In the genomic region with DNA sequence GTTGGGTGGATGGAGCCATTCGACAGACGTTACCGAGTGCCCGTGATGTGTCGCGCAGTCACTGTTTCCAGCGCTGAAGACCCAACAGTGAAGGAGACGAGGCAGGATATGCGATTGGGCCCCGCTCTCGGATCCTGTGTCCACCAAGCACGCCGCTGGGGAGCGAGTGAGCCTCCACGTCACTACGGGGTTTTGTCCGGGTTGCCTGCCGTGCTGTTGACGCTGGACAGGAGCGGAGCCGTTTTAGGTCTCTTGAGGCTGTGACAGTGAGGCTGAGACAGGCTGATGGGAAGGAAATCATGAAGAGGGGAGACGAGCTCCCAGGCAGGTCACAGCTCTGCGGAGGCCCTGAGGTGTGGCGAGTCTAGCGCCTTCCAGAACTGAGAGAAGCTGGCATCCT, we compare ENCODE assay signal across 26 cellular contexts.
"Had no signal": no experiment of that assay in that cellular context is flagged by ENCODE, and none has a peak within 500 bp of the region (broad histone marks: within the 10 kb centered on the region; RNA-seq: fewer than 3 reads in every experiment).

No MANE protein-coding gene starts in this region.

- H3K9me3 Mint-ChIP-seq: activated B cell treated with CpG ODN at 0.5 μM for 24 hours; activated T-cell treated with anti-CD3 and anti-CD28 coated beads, Interleukin-2, amount 50 U/mL, for 4 hours; activated T-helper 2 cell treated with anti-CD3 and anti-CD28 coated beads, Interferon-gamma antibody, Interleukin-2, Interleukin-4, amounts not matched to agents 10 μg/mL and 5 μg/mL and 100 μg/mL, durations not matched to agents 14 hours and 24 hours and 36 hours; T-helper 2 cell treated with Interferon-gamma antibody and Interleukin-4, amounts not matched to agents 5 μg/mL and 100 μg/mL, for 36 hours had no signal

- H3K36me3 Mint-ChIP-seq: activated naive CD8-positive, alpha-beta T cell had no signal

- H3K27ac Mint-ChIP-seq: activated B cell treated with CpG ODN at 0.5 μM for 24 hours; activated CD4-positive, alpha-beta T cell treated with anti-CD3 and anti-CD28 coated beads for 36 hours; activated naive CD8-positive, alpha-beta T cell; activated T-helper 2 cell treated with anti-CD3 and anti-CD28 coated beads, Interferon-gamma antibody, Interleukin-2, Interleukin-4, amounts not matched to agents 10 μg/mL and 5 μg/mL and 100 μg/mL, durations not matched to agents 14 hours and 24 hours and 36 hours; T-helper 2 cell treated with Interferon-gamma antibody and Interleukin-4, amounts not matched to agents 5 μg/mL and 100 μg/mL, for 36 hours had no signal

- FAIRE-seq: islet of Langerhans had no signal

- DNase-seq: activated B cell treated with CpG ODN at 0.5 μM for 24 hours; activated CD4-positive, alpha-beta T cell treated with anti-CD3 and anti-CD28 coated beads for 36 hours; activated CD4-positive, alpha-beta T cell treated with anti-CD3 and anti-CD28 coated beads, Interleukin-2, amount 50 U/mL, for 4 hours; activated CD8-positive, alpha-beta memory T cell treated with anti-CD3 and anti-CD28 coated beads, Interleukin-2, amount 50 U/mL, for 48 hours; activated naive CD4-positive, alpha-beta T cell; activated T-cell treated with anti-CD3 and anti-CD28 coated beads, Interleukin-2, amount 50 U/mL, for 4 hours; adrenal gland; cerebellar nuclear complex; cortex of kidney; head of caudate nucleus; left ventricle myocardium superior; mucosa of descending colon; ovary; psoas muscle; stimulated activated CD4-positive, alpha-beta T cell treated with anti-CD3 and anti-CD28 coated beads, Interleukin-12 subunit alpha, Interleukin-12 subunit beta, amount 100 ng/mL, for 4 hours; stimulated activated CD4-positive, alpha-beta T cell treated with anti-CD3 and anti-CD28 coated beads, Interleukin-4, amount 100 ng/mL, for 4 hours; stimulated activated naive CD8-positive, alpha-beta T cell treated with anti-CD3 and anti-CD28 coated beads, Interleukin-15, Interleukin-2, amounts not matched to agents 100 U/mL and 50 U/mL, for 24 hours; thyroid gland had no signal

- H3K4me1 ChIP-seq: ascending aorta, psoas muscle had no signal

- H3K27me3 ChIP-seq: adrenal gland, ascending aorta, gastroesophageal sphincter, ovary, right atrium auricular region, thyroid gland had no signal

- H3K4me1 Mint-ChIP-seq: activated B cell treated with CpG ODN at 0.5 μM for 24 hours; activated CD4-positive, alpha-beta T cell treated with anti-CD3 and anti-CD28 coated beads for 36 hours had no signal

- H3K27me3 Mint-ChIP-seq: activated B cell treated with CpG ODN at 0.5 μM for 24 hours; activated CD4-positive, alpha-beta T cell treated with anti-CD3 and anti-CD28 coated beads for 36 hours; activated naive CD8-positive, alpha-beta T cell had no signal

- H3K36me3 ChIP-seq: ovary, right atrium auricular region had no signal

- H3K27ac ChIP-seq: ascending aorta, epithelial cell of prostate, gastroesophageal sphincter, ovary, psoas muscle, right atrium auricular region, thyroid gland had no signal

- H3K9me3 ChIP-seq: adrenal gland, ascending aorta, mucosa of descending colon, ovary, psoas muscle, thyroid gland had no signal

- H3K4me3 ChIP-seq: adrenal gland, ascending aorta, gastroesophageal sphincter, mucosa of descending colon, ovary, psoas muscle, right atrium auricular region, thyroid gland had no signal

- H3K4me3 Mint-ChIP-seq: activated B cell treated with CpG ODN at 0.5 μM for 24 hours; activated CD4-positive, alpha-beta T cell treated with anti-CD3 and anti-CD28 coated beads for 36 hours; activated naive CD8-positive, alpha-beta T cell; activated T-cell treated with anti-CD3 and anti-CD28 coated beads, Interleukin-2, amount 50 U/mL, for 4 hours; T-helper 2 cell treated with Interferon-gamma antibody and Interleukin-4, amounts not matched to agents 5 μg/mL and 100 μg/mL, for 36 hours had no signal

- ATAC-seq: activated CD4-positive, alpha-beta T cell treated with anti-CD3 and anti-CD28 coated beads for 36 hours; activated T-cell treated with anti-CD3 and anti-CD28 coated beads, Interleukin-2, amount 50 U/mL, for 4 hours; gastroesophageal sphincter; left ventricle myocardium superior; mucosa of descending colon; psoas muscle; stimulated activated naive CD8-positive, alpha-beta T cell treated with anti-CD3 and anti-CD28 coated beads, Interleukin-15, Interleukin-2, amounts not matched to agents 100 U/mL and 50 U/mL, for 24 hours had no signal
